Comparison of ENCODE assay signal across 27 cellular contexts in genomic region chrX:140586951-140587350, GRCh38.
"Had no signal": no experiment of that assay in that cellular context is flagged by ENCODE, and none has a peak within 500 bp of the region (broad histone marks: within the 10 kb centered on the region; RNA-seq: fewer than 3 reads in every experiment).

No MANE protein-coding gene starts in this region.

- ATAC-seq: activated naive CD4-positive, alpha-beta T cell treated with anti-CD3 and anti-CD28 coated beads, Interleukin-2, amount 50 U/mL, for 72 hours; activated naive CD8-positive, alpha-beta T cell treated with anti-CD3 and anti-CD28 coated beads, Interleukin-2, amount 50 U/mL, for 24 hours; activated T-cell treated with anti-CD3 and anti-CD28 coated beads, Interleukin-2, amount 50 U/mL, for 4 hours; activated T-cell treated with anti-CD3 and anti-CD28 coated beads, Interleukin-2, amount 50 U/mL, for 72 hours; activated T-helper 17 cell treated with anti-CD3 and anti-CD28 coated beads, Interleukin-2, amount 50 U/mL, for 72 hours; body of pancreas had no signal

- DNase-seq: activated effector memory CD4-positive, alpha-beta T cell treated with anti-CD3 and anti-CD28 coated beads, Interleukin-2, amount 50 U/mL, for 16 hours; activated effector memory CD4-positive, alpha-beta T cell treated with Interleukin-2 at 50 U/mL for 16 hours; activated gamma-delta T cell; activated gamma-delta T cell treated with Interleukin-2 at 50 U/mL for 16 hours; activated naive CD4-positive, alpha-beta T cell; activated naive CD4-positive, alpha-beta T cell treated with anti-CD3 and anti-CD28 coated beads for 36 hours; activated naive CD4-positive, alpha-beta T cell treated with anti-CD3 and anti-CD28 coated beads, Interleukin-2, amount 10 ng/mL, durations not matched to agents 7 days and 5 days; activated naive CD4-positive, alpha-beta T cell treated with anti-CD3 and anti-CD28 coated beads, Interleukin-2, amount 50 U/mL, for 16 hours; activated naive CD4-positive, alpha-beta T cell treated with Interleukin-2 at 50 U/mL for 16 hours; activated naive CD8-positive, alpha-beta T cell treated with anti-CD3 and anti-CD28 coated beads for 36 hours; activated naive CD8-positive, alpha-beta T cell treated with anti-CD3 and anti-CD28 coated beads, Interleukin-2, amount 10 ng/mL, durations not matched to agents 7 days and 5 days; activated naive CD8-positive, alpha-beta T cell treated with anti-CD3 and anti-CD28 coated beads, Interleukin-2, amount 50 U/mL, for 24 hours; activated T-cell treated with anti-CD3 and anti-CD28 coated beads, Interleukin-2, amount 50 U/mL, for 1 hour; activated T-cell treated with anti-CD3 and anti-CD28 coated beads, Interleukin-2, amount 50 U/mL, for 24 hours; activated T-cell treated with anti-CD3 and anti-CD28 coated beads, Interleukin-2, amount 50 U/mL, for 4 hours; activated T-cell treated with anti-CD3 and anti-CD28 coated beads, Interleukin-2, amount 50 U/mL, for 48 hours; activated T-cell treated with anti-CD3 and anti-CD28 coated beads, Interleukin-2, amount 50 U/mL, for 72 hours; adrenal gland; amniotic stem cell; anterior cingulate cortex; aorta; body of pancreas; brain microvascular endothelial cell; central memory CD4-positive, alpha-beta T cell; cerebellar nuclear complex had no signal
